1 cellular context compared by ENCODE assay signal in genomic region chr18:3052411-3052758, GRCh38.
TF ChIP-seq lines count a peak whose summit lies in the region.

No MANE protein-coding gene starts in this region.

TF ChIP-seq in HCT116, 20 proteins besides CTCF, POLR2A, EP300 and RAD21 (continued from another document):
- TF ChIP-seq REST (IDR thresholded peaks at IDR 0.05; ENCODE audit: low read depth) (no peak), CBX3 (IDR thresholded peaks at IDR 0.05; ENCODE audit: low read depth) (no peak), CEBPB (IDR thresholded peaks at IDR 0.05; ENCODE audit: low read depth) (no peak), ATF3 (IDR thresholded peaks at IDR 0.05) (no peak), ZNF274 (IDR thresholded peaks at IDR 0.05; ENCODE audit: low read depth, low read length) (no peak), JUND (IDR thresholded peaks at IDR 0.05) (no peak), TCF7L2 (IDR thresholded peaks at IDR 0.05; ENCODE audit: borderline replicate concordance, extremely low read depth, insufficient read depth, insufficient read length) (no peak), POLR2AphosphoS5 (IDR thresholded peaks at IDR 0.05; ENCODE audit: low read depth, low read length) (no peak), ELF1 (IDR thresholded peaks at IDR 0.05; ENCODE audit: borderline replicate concordance, low read depth) (no peak), SP1 (IDR thresholded peaks at IDR 0.05; ENCODE audit: low read depth) (no peak), MAX (IDR thresholded peaks at IDR 0.05) (no peak), SIN3A (IDR thresholded peaks at IDR 0.05; ENCODE audit: low read depth) (no peak), EZH2phosphoT487 (IDR thresholded peaks at IDR 0.05; ENCODE audit: borderline replicate concordance) (no peak)
